15 cellular contexts compared by ENCODE assay signal in the genomic region with DNA sequence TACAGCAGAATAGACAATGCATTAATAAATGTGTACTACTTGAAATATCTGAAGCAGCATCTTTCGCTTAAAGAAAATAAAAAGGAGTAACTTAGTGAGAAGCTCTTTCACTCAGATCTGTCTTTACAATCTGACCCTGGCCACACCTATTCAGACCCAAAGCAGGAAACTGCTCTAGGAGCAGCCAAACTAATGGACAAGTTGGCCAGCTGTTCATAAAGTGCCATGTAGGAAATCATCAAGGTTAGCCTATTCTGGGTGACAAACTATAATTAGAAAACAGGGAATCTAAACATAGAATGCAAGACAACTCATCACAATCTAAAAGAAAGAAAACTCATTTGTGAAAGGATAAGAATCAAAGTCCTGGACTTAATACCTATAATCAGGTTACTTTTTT.
A peak's percentile ranks its signal among the peaks of the same experiment; 100 is the strongest.
DNase-seq lines count a peak whose midpoint lies in the region; ATAC-seq lines count a peak whose summit lies in the region.
"Had no signal": no experiment of that assay in that cellular context is flagged by ENCODE, and none has a peak within 500 bp of the region (broad histone marks: within the 10 kb centered on the region; RNA-seq: fewer than 3 reads in every experiment).

No MANE protein-coding gene starts in this region.

- DNase-seq in stimulated activated naive CD8-positive, alpha-beta T cell treated with anti-CD3 and anti-CD28 coated beads, Interleukin-15, amount 100 ng/mL, for 72 hours: no peak
- DNase-seq in NCI-H2227 treated with DMSO at 0.1 percent for 48 hours (lab: John Stamatoyannopoulos, UW) (peak; percentile 25), left ventricle myocardium superior (no peak)
- DNase-seq: ACHN; CD4-positive, CD25-positive, alpha-beta regulatory T cell; DMS153; GDM1; H9; NCI-H1436; NCI-H2029 treated with DMSO at 0.1 percent for 48 hours; NCI-H510A had no signal

- no peak for ATAC-seq in stimulated activated naive CD8-positive, alpha-beta T cell treated with anti-CD3 and anti-CD28 coated beads, Interleukin-15, amount 100 ng/mL, for 72 hours
- ATAC-seq in left ventricle myocardium superior: peak; percentile 70
- ATAC-seq in HG02623 (IDR thresholded peaks at IDR 0.05; ENCODE audit: unreplicated experiment): no peak
- ATAC-seq in GM18858 (IDR thresholded peaks at IDR 0.05; ENCODE audit: unreplicated experiment): no peak
- no peak for ATAC-seq in GM21737 (IDR thresholded peaks at IDR 0.05; ENCODE audit: unreplicated experiment)

- no peak overlapping the region for H3K4me3 Mint-ChIP-seq in stimulated activated naive CD8-positive, alpha-beta T cell treated with anti-CD3 and anti-CD28 coated beads, Interleukin-15, Interleukin-2, amounts not matched to agents 100 ng/mL and 50 ng/mL, for 24 hours
- H3K4me3 Mint-ChIP-seq in stimulated activated naive CD8-positive, alpha-beta T cell treated with anti-CD3 and anti-CD28 coated beads, Interleukin-15, amount 100 ng/mL, for 72 hours: no peak overlapping the region
- H3K4me3 Mint-ChIP-seq: CD4-positive, CD25-positive, alpha-beta regulatory T cell; H9 had no signal

- H3K27ac Mint-ChIP-seq in stimulated activated naive CD8-positive, alpha-beta T cell treated with anti-CD3 and anti-CD28 coated beads, Interleukin-15, Interleukin-2, amounts not matched to agents 100 ng/mL and 50 ng/mL, for 24 hours: peak overlapping the region; percentile 14
- no peak overlapping the region for H3K27ac Mint-ChIP-seq in stimulated activated naive CD8-positive, alpha-beta T cell treated with anti-CD3 and anti-CD28 coated beads, Interleukin-15, amount 100 ng/mL, for 72 hours
- H3K27ac Mint-ChIP-seq: H9 had no signal

- intact Hi-C loops in left ventricle myocardium superior (cut with micrococcal nuclease): no loop called here

- H3K9me3 Mint-ChIP-seq in stimulated activated naive CD8-positive, alpha-beta T cell treated with anti-CD3 and anti-CD28 coated beads, Interleukin-15, Interleukin-2, amounts not matched to agents 100 ng/mL and 50 ng/mL, for 24 hours: no peaks in the 10 kb centered on the region
- no peaks in the 10 kb centered on the region for H3K9me3 Mint-ChIP-seq in stimulated activated naive CD8-positive, alpha-beta T cell treated with anti-CD3 and anti-CD28 coated beads, Interleukin-15, amount 100 ng/mL, for 72 hours
- H3K9me3 Mint-ChIP-seq: CD4-positive, CD25-positive, alpha-beta regulatory T cell; H9 had no signal

- H3K4me1 Mint-ChIP-seq in stimulated activated naive CD8-positive, alpha-beta T cell treated with anti-CD3 and anti-CD28 coated beads, Interleukin-15, Interleukin-2, amounts not matched to agents 100 ng/mL and 50 ng/mL, for 24 hours (ENCODE audit: low read depth): no peaks in the 10 kb centered on the region
- H3K4me1 Mint-ChIP-seq in stimulated activated naive CD8-positive, alpha-beta T cell treated with anti-CD3 and anti-CD28 coated beads, Interleukin-15, amount 100 ng/mL, for 72 hours: no peaks in the 10 kb centered on the region

- H3K27me3 Mint-ChIP-seq in stimulated activated naive CD8-positive, alpha-beta T cell treated with anti-CD3 and anti-CD28 coated beads, Interleukin-15, Interleukin-2, amounts not matched to agents 100 ng/mL and 50 ng/mL, for 24 hours: no peaks in the 10 kb centered on the region
- H3K27me3 Mint-ChIP-seq in stimulated activated naive CD8-positive, alpha-beta T cell treated with anti-CD3 and anti-CD28 coated beads, Interleukin-15, amount 100 ng/mL, for 72 hours: no peaks in the 10 kb centered on the region
- H3K27me3 Mint-ChIP-seq: CD4-positive, CD25-positive, alpha-beta regulatory T cell had no signal

- peaks cover 54% of the 10 kb centered on the region for H3K36me3 Mint-ChIP-seq in stimulated activated naive CD8-positive, alpha-beta T cell treated with anti-CD3 and anti-CD28 coated beads, Interleukin-15, Interleukin-2, amounts not matched to agents 100 ng/mL and 50 ng/mL, for 24 hours (ENCODE audit: low read depth)
